In the genomic region with DNA sequence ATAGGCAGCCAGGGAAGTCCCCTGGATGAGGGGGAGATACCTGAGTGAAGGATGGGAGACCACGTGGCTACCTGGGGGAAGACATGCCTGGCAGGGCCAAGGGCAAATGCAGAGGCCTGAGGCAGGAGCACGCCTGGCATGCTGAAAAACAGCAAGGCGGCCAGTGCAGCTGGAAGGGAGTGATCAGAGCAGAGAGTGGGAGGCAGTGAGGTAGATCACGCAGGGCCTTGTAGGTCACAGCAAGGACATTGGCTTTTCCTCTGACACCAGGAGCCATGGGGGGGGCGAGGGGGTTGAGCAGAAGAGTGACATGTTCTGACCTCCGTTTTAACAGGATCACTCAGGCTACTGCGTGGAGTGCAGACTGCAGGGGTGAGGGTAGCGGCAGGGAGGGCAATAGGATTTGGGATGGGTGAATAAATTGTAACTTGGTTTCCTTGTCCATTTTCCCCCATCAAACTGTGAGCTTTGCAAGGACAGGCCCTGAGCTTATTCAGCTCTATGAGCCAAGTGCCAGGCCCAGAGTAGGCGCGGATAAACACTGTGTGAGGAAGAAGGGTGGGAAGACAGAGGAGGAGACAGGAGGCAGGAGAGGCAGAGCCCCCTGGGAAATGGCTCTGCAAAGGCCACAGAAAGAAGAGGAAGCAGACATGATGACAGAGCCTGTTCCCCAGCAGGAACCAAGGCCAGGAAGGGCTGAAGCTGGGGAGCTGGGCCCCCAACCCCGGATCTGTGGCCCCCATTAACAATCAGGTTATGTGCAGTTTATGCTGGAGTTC, we compare ENCODE assay signal across 12 cellular contexts. TPM values are rescaled to one million over a fixed set of nuclear protein-coding genes. Genes with fewer than 3 reads are reported as not detected.
DNase-seq lines count a peak whose midpoint lies in the region; ATAC-seq, FAIRE-seq and TF ChIP-seq lines count a peak whose summit lies in the region.
"Had no signal": no experiment of that assay in that cellular context is flagged by ENCODE, and none has a peak within 500 bp of the region (broad histone marks: within the 10 kb centered on the region; RNA-seq: fewer than 3 reads in every experiment).

No MANE protein-coding gene starts in this region.

- H3K27me3 ChIP-seq in CD8-positive, alpha-beta memory T cell (ENCODE audit: insufficient read depth, low read length, poor library complexity, severe bottlenecking) = no peaks in the 10 kb centered on the region
- no peaks in the 10 kb centered on the region for H3K27me3 ChIP-seq in neural progenitor cell

- no peak overlapping the region for H3K4me3 ChIP-seq in CD8-positive, alpha-beta memory T cell (ENCODE audit: low read length)
- H3K4me3 ChIP-seq in coronary artery (no peak overlapping the region), neural progenitor cell (no peak overlapping the region)

- H3K27me3 Mint-ChIP-seq in CD8-positive, alpha-beta memory T cell = peaks cover 0 to 1% of the 10 kb centered on the region in 2 donors
- H3K27me3 Mint-ChIP-seq in IgD-negative memory B cell (no peaks in the 10 kb centered on the region), neural progenitor cell (ENCODE audit: insufficient read depth, low read depth) (peaks cover 8% of the 10 kb centered on the region)
- H3K27me3 Mint-ChIP-seq: activated CD4-positive, alpha-beta memory T cell treated with anti-CD3 and anti-CD28 coated beads for 36 hours had no signal

- H3K9me3 ChIP-seq in CD8-positive, alpha-beta memory T cell (ENCODE audit: low read length) = no peaks in the 10 kb centered on the region
- no peaks in the 10 kb centered on the region for H3K9me3 ChIP-seq in neural progenitor cell (ENCODE audit: low read depth)

- FAIRE-seq in HTR-8/SVneo (lab: Jason Lieb, UNC) = no peak

- no peaks in the 10 kb centered on the region for H3K79me2 ChIP-seq in neural progenitor cell (ENCODE audit: low read depth)

- no peak overlapping the region for H2AFZ ChIP-seq in neural progenitor cell (replicated peaks)

- H3K4me1 Mint-ChIP-seq in CD8-positive, alpha-beta memory T cell = peaks cover 19 to 27% (median 19%) of the 10 kb centered on the region in 3 donors
- peaks cover 21 to 28% (median 25%) of the 10 kb centered on the region in 3 donors for H3K4me1 Mint-ChIP-seq in IgD-negative memory B cell
- H3K4me1 Mint-ChIP-seq in neural progenitor cell = peaks cover 56% of the 10 kb centered on the region

- H3K9ac ChIP-seq in neural progenitor cell = no peak overlapping the region

- H3F3A ChIP-seq in neural progenitor cell (ENCODE audit: low read depth) = peaks cover 37% of the 10 kb centered on the region

- H3K4me3 Mint-ChIP-seq in CD8-positive, alpha-beta memory T cell = no peak overlapping the region
- H3K4me3 Mint-ChIP-seq in IgD-negative memory B cell (peak overlapping the region in 1 of 4 donors; percentile 7), neural progenitor cell (peak overlapping the region; percentile 65)
- H3K4me3 Mint-ChIP-seq: activated CD4-positive, alpha-beta memory T cell treated with anti-CD3 and anti-CD28 coated beads for 36 hours had no signal

- H3K4me1 ChIP-seq in CD8-positive, alpha-beta memory T cell (ENCODE audit: insufficient read depth, low read length) = peaks cover 19% of the 10 kb centered on the region
- H3K4me1 ChIP-seq in neural progenitor cell = peaks cover 35% of the 10 kb centered on the region

- no peak for TF ChIP-seq CTCF in coronary artery (IDR thresholded peaks at IDR 0.05)
- no peak for TF ChIP-seq CTCF in neural progenitor cell (IDR thresholded peaks at IDR 0.05)

- no peak overlapping the region for H3K27ac ChIP-seq in CD8-positive, alpha-beta memory T cell (ENCODE audit: low read depth, low read length)
- H3K27ac ChIP-seq in coronary artery = peak overlapping the region; percentile 50 to 74
- peak overlapping the region; percentile 63 for H3K27ac ChIP-seq in neural progenitor cell

- H4K20me1 ChIP-seq in neural progenitor cell (ENCODE audit: low read depth) = no peaks in the 10 kb centered on the region

- DNase-seq in CD8-positive, alpha-beta memory T cell = no peak
- DNase-seq in coronary artery (ENCODE audit: low spot score) (no peak), neural progenitor cell (ENCODE audit: low spot score) (peak; percentile 20), NCI-H2081 treated with DMSO at 0.1 percent for 48 hours (lab: John Stamatoyannopoulos, UW) (no peak), Ammon's horn (ENCODE audit: low spot score) (no peak), HTR-8/SVneo (ENCODE audit: insufficient read length, low spot score) (no peak)

- H3K4me2 ChIP-seq in neural progenitor cell = peak overlapping the region; percentile 20

- CTCF ChIA-PET in CD8-positive, alpha-beta memory T cell (lab: Charles Lee) = interaction anchor here (0.8 to 1.7 kb wide), 3 partner anchors 8 to 46 kb away, joined by 3 to 4 read pairs (median 3); no protein-coding TSS in a partner anchor

- peaks cover 0 to 4% (median 0%) of the 10 kb centered on the region in 3 donors for H3K36me3 Mint-ChIP-seq in CD8-positive, alpha-beta memory T cell
- H3K36me3 Mint-ChIP-seq in IgD-negative memory B cell (no peaks in the 10 kb centered on the region), neural progenitor cell (no peaks in the 10 kb centered on the region)
- H3K36me3 Mint-ChIP-seq: activated CD4-positive, alpha-beta memory T cell treated with anti-CD3 and anti-CD28 coated beads for 36 hours had no signal

- H3K9me3 Mint-ChIP-seq in CD8-positive, alpha-beta memory T cell = no peaks in the 10 kb centered on the region
- H3K9me3 Mint-ChIP-seq in IgD-negative memory B cell = no peaks in the 10 kb centered on the region
- no peaks in the 10 kb centered on the region for H3K9me3 Mint-ChIP-seq in neural progenitor cell
- H3K9me3 Mint-ChIP-seq: activated CD4-positive, alpha-beta memory T cell treated with anti-CD3 and anti-CD28 coated beads for 36 hours had no signal

- peak overlapping the region; percentile 8 to 75 (median 62) for H3K27ac Mint-ChIP-seq in CD8-positive, alpha-beta memory T cell
- H3K27ac Mint-ChIP-seq in IgD-negative memory B cell (peak overlapping the region in 2 of 3 donors; percentile 84 to 87), neural progenitor cell (peak overlapping the region; percentile 98)
- H3K27ac Mint-ChIP-seq: activated CD4-positive, alpha-beta memory T cell treated with anti-CD3 and anti-CD28 coated beads for 36 hours had no signal

- no peaks in the 10 kb centered on the region for H3K36me3 ChIP-seq in CD8-positive, alpha-beta memory T cell (ENCODE audit: insufficient read depth, low read length)
- H3K36me3 ChIP-seq in neural progenitor cell = no peaks in the 10 kb centered on the region

- POLR2A ChIA-PET in CD8-positive, alpha-beta memory T cell (lab: Charles Lee) = no interaction called here

- ATAC-seq in GM21360 (IDR thresholded peaks at IDR 0.05; ENCODE audit: unreplicated experiment) = no peak

RNA-seq across cellular contexts. Expression of a gene that starts 16.7 kb away (rescaled TPM):
- total RNA-seq in CD8-positive, alpha-beta memory T cell = 10 to 100 TPM; 10.7 to 12.3 TPM
- polyA plus RNA-seq in CD8-positive, alpha-beta memory T cell = 161 TPM
- polyA plus RNA-seq in IgD-negative memory B cell = 68.2 TPM
- 2.4 and 7.2 TPM in 2 replicates for total RNA-seq in neural progenitor cell (ENCODE audit: low replicate concordance)

RNA-seq across cellular contexts. Expression of a gene that starts 20.4 kb away (rescaled TPM):
- total RNA-seq in CD8-positive, alpha-beta memory T cell = 1 to 10 TPM; 1.6 to 1.8 TPM
- 49.6 TPM for polyA plus RNA-seq in CD8-positive, alpha-beta memory T cell
- 72.0 TPM for polyA plus RNA-seq in IgD-negative memory B cell
- not detected in 2 replicates for total RNA-seq in neural progenitor cell (ENCODE audit: low replicate concordance)
- total RNA-seq: Daoy, glomerular endothelial cell had no signal
- polyA plus RNA-seq: neural cell had no signal

RNA-seq across cellular contexts. Expression of a gene that starts 51.4 kb away (rescaled TPM):
- total RNA-seq in CD8-positive, alpha-beta memory T cell = 10 to 100 TPM; 11.5 TPM
- 1.9 TPM for polyA plus RNA-seq in CD8-positive, alpha-beta memory T cell
- polyA plus RNA-seq in IgD-negative memory B cell = 1.1 TPM
- 7.0 and 26.5 TPM in 2 replicates for total RNA-seq in neural progenitor cell (ENCODE audit: low replicate concordance)
